Comparison of ENCODE assay signal across 9 cellular contexts in genomic region chr4:172998527-172999469, GRCh38.
DNase-seq lines count a peak whose midpoint lies in the region; ATAC-seq and TF ChIP-seq lines count a peak whose summit lies in the region.
"Had no signal": no experiment of that assay in that cellular context is flagged by ENCODE, and none has a peak within 500 bp of the region (broad histone marks: within the 10 kb centered on the region; RNA-seq: fewer than 3 reads in every experiment).

No MANE protein-coding gene starts in this region.

- TF ChIP-seq POLR2A in heart left ventricle (IDR thresholded peaks at IDR 0.05) (no peak), uterus (IDR thresholded peaks at IDR 0.05) (no peak)

- H3K4me1 ChIP-seq in heart left ventricle (peaks cover 0 to 19% (median 0%) of the 10 kb centered on the region in 12 donors), right cardiac atrium (ENCODE audit: control insufficient read depth, insufficient read depth, low read length) (no peaks in the 10 kb centered on the region), uterus (no peaks in the 10 kb centered on the region)

- H3K36me3 ChIP-seq in heart left ventricle (no peaks in the 10 kb centered on the region), uterus (no peaks in the 10 kb centered on the region)

- H3K4me3 ChIP-seq in heart left ventricle (no peak overlapping the region), right cardiac atrium (ENCODE audit: low read length) (no peak overlapping the region), fibroblast of mammary gland (ENCODE audit: control insufficient read depth, low read depth, low read length) (no peak overlapping the region), uterus (no peak overlapping the region)

- H3K27ac ChIP-seq in heart left ventricle (no peak overlapping the region), right cardiac atrium (ENCODE audit: low read length) (no peak overlapping the region), uterus (peak overlapping the region; percentile 62 to 72)

- H3K27me3 ChIP-seq in heart left ventricle (no peaks in the 10 kb centered on the region), right cardiac atrium (ENCODE audit: control insufficient read depth, insufficient read depth) (no peaks in the 10 kb centered on the region), uterus (no peaks in the 10 kb centered on the region)

- intact Hi-C loops in heart left ventricle (cut with DNase I) (no loop called here), right cardiac atrium (cut with DNase I) (no loop called here), uterus (cut with DNase I; ENCODE audit: low total_unique reads) (no loop called here)

- TF ChIP-seq CTCF in heart left ventricle (IDR thresholded peaks at IDR 0.05): no peak
- no peak for TF ChIP-seq CTCF in fibroblast of mammary gland (conservative IDR thresholded peaks at IDR 0.05; ENCODE audit: control insufficient read depth, insufficient read depth, low read depth, low read length)
- no peak for TF ChIP-seq CTCF in uterus (IDR thresholded peaks at IDR 0.05)

- DNase-seq in heart left ventricle (no peak), right cardiac atrium (no peak), RPMI7951 (ENCODE audit: low read depth) (peak; percentile 17), fibroblast of mammary gland (ENCODE audit: low read depth) (peak; percentile 91), uterus (no peak), COLO829 (ENCODE audit: low spot score) (no peak)
- no peak for DNase-seq in activated CD8-positive, alpha-beta memory T cell treated with anti-CD3 and anti-CD28 coated beads, Interleukin-2, amount 50 U/mL, for 4 hours
- DNase-seq: CD8-positive, alpha-beta T cell had no signal

- H3K9me3 ChIP-seq in heart left ventricle (no peaks in the 10 kb centered on the region), right cardiac atrium (ENCODE audit: control insufficient read depth, low read length) (no peaks in the 10 kb centered on the region), uterus (no peaks in the 10 kb centered on the region)

- ATAC-seq in heart left ventricle (peak in 3 of 4 donors; percentile 39 to 76 (median 54)), right cardiac atrium (no peak), GM19452 (IDR thresholded peaks at IDR 0.05; ENCODE audit: unreplicated experiment) (no peak)
- ATAC-seq: CD8-positive, alpha-beta T cell had no signal

- WGBS in heart left ventricle, 4 donors: 48 to 52% (median 51%) methylated on average over 7 of the region's 7 CpGs
- WGBS in right cardiac atrium: 39% methylated on average over 7 of the region's 7 CpGs

Comparison
In these comparisons a context has a peak if more than half of its experiments do, and no peak if none do; other contexts are left out.
1. ATAC-seq: peak in heart left ventricle (3 of 4); none in right cardiac atrium (0 of 2) and GM19452 (single experiment).
2. DNase-seq: peak in RPMI7951 (single experiment) and fibroblast of mammary gland (single experiment); none in heart left ventricle (0 of 5), right cardiac atrium (0 of 3), uterus (0 of 2), activated CD8-positive, alpha-beta memory T cell treated with anti-CD3 and anti-CD28 coated beads, Interleukin-2, amount 50 U/mL, for 4 hours (single experiment) and COLO829 (single experiment).
3. H3K27ac ChIP-seq: peak in uterus (2 of 2); none in heart left ventricle (0 of 12) and right cardiac atrium (single experiment).